1 cellular context compared by ENCODE assay signal in genomic region chr2:108288534-108289106, GRCh38.
TF ChIP-seq lines count a peak whose summit lies in the region.

SULT1C2 (plus strand) TSS chr2:108288895; CDS start chr2:108293668, 4,773 bp downstream.

TF ChIP-seq in HepG2, 621 proteins besides CTCF, POLR2A, EP300 and RAD21 (continued from another document and continues in another):
- TF ChIP-seq E2F1 (CRISPR knock-in tag; IDR thresholded peaks at IDR 0.05) (no peak), ZNF777 (CRISPR knock-in tag; IDR thresholded peaks at IDR 0.05) (no peak), ZNF747 (CRISPR knock-in tag; IDR thresholded peaks at IDR 0.05; ENCODE audit: borderline replicate concordance) (0 out of 2 replicates have a peak, but pooled peaks have one; percentile 37), TBX2 (CRISPR knock-in tag; IDR thresholded peaks at IDR 0.05; ENCODE audit: borderline replicate concordance) (peak; percentile 64), ZNF275 (CRISPR knock-in tag; IDR thresholded peaks at IDR 0.05; ENCODE audit: borderline replicate concordance) (no peak), SALL1 (CRISPR knock-in tag; IDR thresholded peaks at IDR 0.05) (peak; percentile 74), DNMT1 (CRISPR knock-in tag; IDR thresholded peaks at IDR 0.05) (no peak), FUBP1 (CRISPR knock-in tag; IDR thresholded peaks at IDR 0.05; ENCODE audit: borderline replicate concordance) (no peak), DPF2 (CRISPR knock-in tag; IDR thresholded peaks at IDR 0.05; ENCODE audit: borderline replicate concordance, low read depth) (0 out of 2 replicates have a peak, but pooled peaks have one; percentile 23), MAFG (CRISPR knock-in tag; IDR thresholded peaks at IDR 0.05) (no peak), ATF3 (CRISPR knock-in tag; IDR thresholded peaks at IDR 0.05) (no peak), KLF9 (CRISPR knock-in tag; IDR thresholded peaks at IDR 0.05; ENCODE audit: low read depth) (no peak), KLF13 (CRISPR knock-in tag; IDR thresholded peaks at IDR 0.05) (no peak), CHD4 (IDR thresholded peaks at IDR 0.05; ENCODE audit: borderline replicate concordance, low read length) (no peak), MAFF (IDR thresholded peaks at IDR 0.05; ENCODE audit: low read depth, low read length) (no peak), ARNTL (CRISPR knock-in tag; IDR thresholded peaks at IDR 0.05) (no peak), SALL2 (CRISPR knock-in tag; IDR thresholded peaks at IDR 0.05) (no peak), ZNF616 (CRISPR knock-in tag; IDR thresholded peaks at IDR 0.05; ENCODE audit: low read depth) (no peak), ZNF761 (CRISPR knock-in tag; conservative IDR thresholded peaks at IDR 0.05) (no peak), HBP1 (CRISPR knock-in tag; IDR thresholded peaks at IDR 0.05; ENCODE audit: low read depth) (no peak; the same call in 1 of the 2 replicates), PCBP2 (optimal IDR thresholded peaks at IDR 0.05; ENCODE audit: low read depth, low read length, poor library complexity, severe bottlenecking) (no peak), RFX1 (IDR thresholded peaks at IDR 0.05) (no peak), NR2C2 (CRISPR knock-in tag; IDR thresholded peaks at IDR 0.05; ENCODE audit: borderline replicate concordance) (no peak), PREB (CRISPR knock-in tag; IDR thresholded peaks at IDR 0.05) (no peak), ZNF34 (CRISPR knock-in tag; IDR thresholded peaks at IDR 0.05; ENCODE audit: borderline replicate concordance) (no peak), ATF4 (CRISPR knock-in tag; IDR thresholded peaks at IDR 0.05) (no peak), ZNF276 (CRISPR knock-in tag; IDR thresholded peaks at IDR 0.05; ENCODE audit: low read depth) (no peak), ZNF124 (CRISPR knock-in tag; IDR thresholded peaks at IDR 0.05) (peak; percentile 90; the same call in 1 of the 2 replicates), ZMAT3 (CRISPR knock-in tag; conservative IDR thresholded peaks at IDR 0.05) (no peak), SOX13 (IDR thresholded peaks at IDR 0.05) (no peak), SOX13 (CRISPR knock-in tag; conservative IDR thresholded peaks at IDR 0.05 in 1 of 2, IDR thresholded peaks at IDR 0.05 in 1 of 2) (peak in 1 of 2 experiments; percentile 61; a peak in 2 of 4 replicates), CBX1 (IDR thresholded peaks at IDR 0.05; ENCODE audit: low read depth) (no peak), ZMAT5 (CRISPR knock-in tag; IDR thresholded peaks at IDR 0.05; ENCODE audit: borderline replicate concordance, low read depth) (no peak), ZNF629 (CRISPR knock-in tag; conservative IDR thresholded peaks at IDR 0.05) (no peak), MXD4 (CRISPR knock-in tag; IDR thresholded peaks at IDR 0.05) (0 out of 2 replicates have a peak, but pooled peaks have one; percentile 29), HHEX (CRISPR knock-in tag; IDR thresholded peaks at IDR 0.05) (0 out of 2 replicates have a peak, but pooled peaks have one; percentile 42), ZIK1 (CRISPR knock-in tag; IDR thresholded peaks at IDR 0.05; ENCODE audit: borderline replicate concordance, low read depth) (no peak), ZNF746 (CRISPR knock-in tag; IDR thresholded peaks at IDR 0.05) (0 out of 2 replicates have a peak, but pooled peaks have one; percentile 57), ZNF547 (CRISPR knock-in tag; IDR thresholded peaks at IDR 0.05) (0 out of 2 replicates have a peak, but pooled peaks have one; percentile 43), ZNF674 (CRISPR knock-in tag; IDR thresholded peaks at IDR 0.05; ENCODE audit: low read depth) (no peak), THRA (CRISPR knock-in tag; IDR thresholded peaks at IDR 0.05; ENCODE audit: borderline replicate concordance) (peak; percentile 68; the same call in 1 of the 2 replicates), MTERF4 (CRISPR knock-in tag; IDR thresholded peaks at IDR 0.05) (0 out of 2 replicates have a peak, but pooled peaks have one; percentile 71), BORCS8-MEF2B (CRISPR knock-in tag; IDR thresholded peaks at IDR 0.05) (peak; percentile 63; the same call in 1 of the 2 replicates), TFDP1 (CRISPR knock-in tag; IDR thresholded peaks at IDR 0.05; ENCODE audit: borderline replicate concordance) (peak; percentile 61; the same call in 1 of the 2 replicates), BRD4 (CRISPR knock-in tag; IDR thresholded peaks at IDR 0.05) (no peak), DR1 (CRISPR knock-in tag; IDR thresholded peaks at IDR 0.05) (no peak), ZSCAN30 (CRISPR knock-in tag; IDR thresholded peaks at IDR 0.05) (no peak), SOX5 (CRISPR knock-in tag; IDR thresholded peaks at IDR 0.05; ENCODE audit: borderline replicate concordance) (peak; percentile 54; the same call in 1 of the 2 replicates), BCLAF1 (IDR thresholded peaks at IDR 0.05) (no peak)
